Comparison of ENCODE assay signal across 12 cellular contexts in genomic region chr2:159131882-159132281, GRCh38.
DNase-seq lines count a peak whose midpoint lies in the region; ATAC-seq and TF ChIP-seq lines count a peak whose summit lies in the region.
"Had no signal": no experiment of that assay in that cellular context is flagged by ENCODE, and none has a peak within 500 bp of the region (broad histone marks: within the 10 kb centered on the region; RNA-seq: fewer than 3 reads in every experiment).

No MANE protein-coding gene starts in this region.

- H3K36me3 ChIP-seq in brain microvascular endothelial cell (replicated peaks): no peaks in the 10 kb centered on the region
- H3K36me3 ChIP-seq in kidney epithelial cell (ENCODE audit: control insufficient read depth, insufficient read depth, low read length): no peaks in the 10 kb centered on the region
- H3K36me3 ChIP-seq in thyroid gland: no peaks in the 10 kb centered on the region

- intact Hi-C loops in thyroid gland (cut with DNase I): no loop called here

- H3K27ac ChIP-seq in brain microvascular endothelial cell: peak overlapping the region; percentile 100
- H3K27ac ChIP-seq in thyroid gland: peak overlapping the region; percentile 22 to 72 (median 53)

- peaks cover 57 to 74% of the 10 kb centered on the region in 2 donors for H3K4me1 ChIP-seq in thyroid gland

- TF ChIP-seq CTCF in brain microvascular endothelial cell (IDR thresholded peaks at IDR 0.05; ENCODE audit: low read depth, low read length, missing control alignments): no peak
- TF ChIP-seq CTCF in kidney epithelial cell (IDR thresholded peaks at IDR 0.05; ENCODE audit: insufficient read depth, low read length, poor library complexity, severe bottlenecking): no peak
- no peak for TF ChIP-seq CTCF in thyroid gland (IDR thresholded peaks at IDR 0.05)

- H3K4me3 ChIP-seq in brain microvascular endothelial cell (ENCODE audit: low read depth, low read length) (no peak overlapping the region), kidney epithelial cell (ENCODE audit: low read depth, low read length) (no peak overlapping the region), thyroid gland (replicated peaks in 1 of 3) (no peak overlapping the region)

- 36 to 37% methylated on average over 4 of the region's 4 CpGs for WGBS in thyroid gland, 2 donors

- ATAC-seq in GM18511 (IDR thresholded peaks at IDR 0.05; ENCODE audit: unreplicated experiment): no peak
- no peak for ATAC-seq in HG03460 (IDR thresholded peaks at IDR 0.05; ENCODE audit: unreplicated experiment)

- H3K27me3 ChIP-seq in brain microvascular endothelial cell (replicated peaks): no peaks in the 10 kb centered on the region
- H3K27me3 ChIP-seq in kidney epithelial cell (ENCODE audit: control insufficient read depth, insufficient read depth, low read length): no peaks in the 10 kb centered on the region
- no peaks in the 10 kb centered on the region for H3K27me3 ChIP-seq in thyroid gland

- in situ Hi-C loops in brain microvascular endothelial cell (cut with HindIII; ENCODE audit: low pct_ligation_motif_present, low sequenced_read_pairs): no loop called here

- DNase-seq in HT1080 (ENCODE audit: low read depth) (peak; percentile 90), brain microvascular endothelial cell (peak; percentile 98), kidney epithelial cell (ENCODE audit: low read depth) (peak; percentile 63), thyroid gland (no peak), OCI-M1 (lab: John Stamatoyannopoulos, UW) (no peak)
- DNase-seq: activated CD4-positive, alpha-beta T cell treated with anti-CD3 and anti-CD28 coated beads, Interleukin-2, amount 50 U/mL, for 4 hours; caudate nucleus; islet precursor cell; NCI-H1436; RPMI8226 had no signal

- TF ChIP-seq POLR2A in thyroid gland (IDR thresholded peaks at IDR 0.05): no peak

- no peaks in the 10 kb centered on the region for H3K9me3 ChIP-seq in thyroid gland

Comparison
In these comparisons a context has a peak if more than half of its experiments do, and no peak if none do; other contexts are left out.
1. DNase-seq: peak in HT1080 (single experiment), brain microvascular endothelial cell (single experiment) and kidney epithelial cell (single experiment); none in thyroid gland (0 of 2) and OCI-M1 (single experiment).